23 cellular contexts compared by ENCODE assay signal in genomic region chr2:196251132-196251531, GRCh38.
DNase-seq lines count a peak whose midpoint lies in the region; ATAC-seq, FAIRE-seq and TF ChIP-seq lines count a peak whose summit lies in the region.
"Had no signal": no experiment of that assay in that cellular context is flagged by ENCODE, and none has a peak within 500 bp of the region (broad histone marks: within the 10 kb centered on the region; RNA-seq: fewer than 3 reads in every experiment).

No MANE protein-coding gene starts in this region.

- no peaks in the 10 kb centered on the region for H3K79me2 ChIP-seq in GM12878 (ENCODE audit: control insufficient read depth, insufficient read depth, low read length)
- H3K79me2 ChIP-seq: hepatocyte had no signal

- peak overlapping the region; percentile 38 for H3K4me3 Mint-ChIP-seq in activated naive CD4-positive, alpha-beta T cell treated with anti-CD3 and anti-CD28 coated beads, Interleukin-2, amount 50 U/mL, for 24 hours
- no peak overlapping the region for H3K4me3 Mint-ChIP-seq in activated B cell treated with CpG ODN at 0.5 μM for 24 hours
- peak overlapping the region; percentile 2 to 31 for H3K4me3 Mint-ChIP-seq in stimulated activated naive CD8-positive, alpha-beta T cell treated with anti-CD3 and anti-CD28 coated beads, Interleukin-15, amount 100 ng/mL, for 72 hours
- H3K4me3 Mint-ChIP-seq: mesothelial cell of epicardium had no signal

- H3K27me3 Mint-ChIP-seq in activated naive CD4-positive, alpha-beta T cell treated with anti-CD3 and anti-CD28 coated beads, Interleukin-2, amount 50 U/mL, for 24 hours = no peaks in the 10 kb centered on the region
- H3K27me3 Mint-ChIP-seq in activated B cell treated with CpG ODN at 0.5 μM for 24 hours = no peaks in the 10 kb centered on the region
- no peaks in the 10 kb centered on the region for H3K27me3 Mint-ChIP-seq in stimulated activated naive CD8-positive, alpha-beta T cell treated with anti-CD3 and anti-CD28 coated beads, Interleukin-15, amount 100 ng/mL, for 72 hours

- H3K27ac Mint-ChIP-seq in activated naive CD4-positive, alpha-beta T cell treated with anti-CD3 and anti-CD28 coated beads, Interleukin-2, amount 50 U/mL, for 24 hours = peak overlapping the region; percentile 97
- H3K27ac Mint-ChIP-seq in activated B cell treated with CpG ODN at 0.5 μM for 24 hours = peak overlapping the region; percentile 50
- H3K27ac Mint-ChIP-seq in stimulated activated naive CD8-positive, alpha-beta T cell treated with anti-CD3 and anti-CD28 coated beads, Interleukin-15, amount 100 ng/mL, for 72 hours = peak overlapping the region in 1 of 2 donors; percentile 80

- no TSS peak for BruUV-seq in GM12878 (replicated peaks; lab: Mats Ljungman, UMichigan)

- FAIRE-seq in GM12878 (lab: Jason Lieb, UNC) = no peak
- FAIRE-seq: HTR-8/SVneo had no signal

- H3K9ac ChIP-seq in GM12878 (ENCODE audit: control insufficient read depth, insufficient read depth, low read length) = no peak overlapping the region
- H3K9ac ChIP-seq: GM23248 had no signal

- peaks cover 14% of the 10 kb centered on the region for H3K9me3 Mint-ChIP-seq in activated naive CD4-positive, alpha-beta T cell treated with anti-CD3 and anti-CD28 coated beads, Interleukin-2, amount 50 U/mL, for 24 hours
- no peaks in the 10 kb centered on the region for H3K9me3 Mint-ChIP-seq in activated B cell treated with CpG ODN at 0.5 μM for 24 hours
- peaks cover 15 to 16% of the 10 kb centered on the region in 2 donors for H3K9me3 Mint-ChIP-seq in stimulated activated naive CD8-positive, alpha-beta T cell treated with anti-CD3 and anti-CD28 coated beads, Interleukin-15, amount 100 ng/mL, for 72 hours
- H3K9me3 Mint-ChIP-seq: mesothelial cell of epicardium had no signal

- H3K9me3 ChIP-seq in GM12878 (replicated peaks; ENCODE audit: control insufficient read depth, insufficient read depth, low read length) = no peaks in the 10 kb centered on the region
- H3K9me3 ChIP-seq: body of pancreas, left lung, testis had no signal

- DNase-seq in activated naive CD4-positive, alpha-beta T cell treated with Interleukin-2 at 50 U/mL for 16 hours = no peak
- DNase-seq in activated B cell treated with CpG ODN at 0.5 μM for 24 hours = no peak
- DNase-seq in GM12878 (ENCODE audit: low read depth, low spot score) = no peak
- no peak for DNase-seq in stimulated activated naive CD8-positive, alpha-beta T cell treated with anti-CD3 and anti-CD28 coated beads, Interleukin-15, amount 100 ng/mL, for 72 hours
- no peak for DNase-seq in GM19238 (ENCODE audit: insufficient read length, low spot score)
- DNase-seq in G401 (ENCODE audit: low spot score) = no peak
- DNase-seq: activated CD4-positive, CD25-positive, alpha-beta regulatory T cell treated with anti-CD3 and anti-CD28 coated beads, Interleukin-2, amount 50 U/mL, for 72 hours; activated CD8-positive, alpha-beta memory T cell treated with anti-CD3 and anti-CD28 coated beads, Interleukin-2, amount 50 U/mL, for 4 hours; body of pancreas; effector CD8-positive, alpha-beta T cell; erythroblast; foreskin fibroblast; GM23248; left lung; NCI-H2171 treated with DMSO at 0.1 percent for 48 hours; posterior cingulate gyrus; testis had no signal

- SMC1A ChIA-PET in GM12878 (lab: Charles Lee; ENCODE audit: uncharacterized antibody, unreplicated experiment) = interaction anchor here (0.8 to 5.1 kb wide), 6 partner anchors 11 to 75 kb away, joined by 5 to 29 read pairs (median 12); no protein-coding TSS in a partner anchor

- peaks cover 0 to 7% of the 10 kb centered on the region in 2 experiments; a peak in 2 of 4 replicates for H3K36me3 ChIP-seq in GM12878 (ENCODE audit: control insufficient read depth in 2 of 2, insufficient read depth in 2 of 2, low read length in 1 of 2)
- H3K36me3 ChIP-seq: left lung had no signal

- no peak for TF ChIP-seq POLR2A in GM12878 (IDR thresholded peaks at IDR 0.05; ENCODE audit: low read depth, low read length)

- H3K27ac ChIP-seq in GM12878 (ENCODE audit: control insufficient read depth, insufficient read depth) = no peak overlapping the region
- H3K27ac ChIP-seq: body of pancreas, GM23248, testis had no signal

- TF ChIP-seq RAD21 in GM12878 (IDR thresholded peaks at IDR 0.05; ENCODE audit: insufficient read depth, low read depth, low read length) = no peak

- H3K27me3 ChIP-seq in GM12878 (replicated peaks in 1 of 2; ENCODE audit: control insufficient read depth in 2 of 2, insufficient read depth in 2 of 2, low read length in 1 of 2) = no peaks in the 10 kb centered on the region
- H3K27me3 ChIP-seq: body of pancreas, hepatocyte, left lung, testis had no signal

- H3K36me3 Mint-ChIP-seq in activated naive CD4-positive, alpha-beta T cell treated with anti-CD3 and anti-CD28 coated beads, Interleukin-2, amount 50 U/mL, for 24 hours = peaks cover 10% of the 10 kb centered on the region
- H3K36me3 Mint-ChIP-seq in activated B cell treated with CpG ODN at 0.5 μM for 24 hours (ENCODE audit: low read depth) = no peaks in the 10 kb centered on the region

- peaks cover 78% of the 10 kb centered on the region for H3K4me1 Mint-ChIP-seq in activated naive CD4-positive, alpha-beta T cell treated with anti-CD3 and anti-CD28 coated beads, Interleukin-2, amount 50 U/mL, for 24 hours
- peaks cover 63% of the 10 kb centered on the region for H3K4me1 Mint-ChIP-seq in activated B cell treated with CpG ODN at 0.5 μM for 24 hours
- H3K4me1 Mint-ChIP-seq in stimulated activated naive CD8-positive, alpha-beta T cell treated with anti-CD3 and anti-CD28 coated beads, Interleukin-15, amount 100 ng/mL, for 72 hours = peaks cover 74% of the 10 kb centered on the region

- POLR2A ChIA-PET in activated B cell treated with CpG ODN at 0.5 μM for 24 hours (lab: Charles Lee) = interaction anchor here (1.4 to 1.9 kb wide), 2 partner anchors 10 to 80 kb away, joined by 6 to 8 read pairs; partner anchors contain the start of gene STK17B
- POLR2A ChIA-PET in GM12878 (lab: Charles Lee) = no interaction called here

- H3K4me1 ChIP-seq in GM12878 (ENCODE audit: control insufficient read depth, insufficient read depth, low read length) = peaks cover 4% of the 10 kb centered on the region
- H3K4me1 ChIP-seq: body of pancreas, testis had no signal

- CTCF ChIA-PET in activated B cell treated with CpG ODN at 0.5 μM for 24 hours (lab: Charles Lee) (interaction anchor here (1.2 kb wide), 1 partner anchor 9 kb away, joined by 4 read pairs; no protein-coding TSS in a partner anchor), GM12878 (lab: Yijun Ruan, JAX) (interaction anchor here (1.0 to 2.6 kb wide), 2 partner anchors 10 to 203 kb away, joined by 3 to 9 read pairs; no protein-coding TSS in a partner anchor)

- H2AFZ ChIP-seq in GM12878 (ENCODE audit: control insufficient read depth, low read depth, low read length) = no peak overlapping the region
- H2AFZ ChIP-seq: GM23248, hepatocyte had no signal

- TF ChIP-seq EP300 in GM12878 (IDR thresholded peaks at IDR 0.05; ENCODE audit: borderline replicate concordance in 1 of 2, control insufficient read depth in 1 of 2, low read depth in 2 of 2, low read length in 2 of 2) = no peak

- no peaks in the 10 kb centered on the region for H4K20me1 ChIP-seq in GM12878 (ENCODE audit: control insufficient read depth, insufficient read depth)

- WGBS in GM12878 (ENCODE audit: insufficient coverage, insufficient replicate concordance, low lambda C conversion rate, missing lambda C conversion rate) = 74% methylated on average over 3 of the region's 3 CpGs

- ATAC-seq in activated B cell treated with CpG ODN at 0.5 μM for 24 hours (ENCODE audit: low read depth) = no peak
- no peak for ATAC-seq in GM12878
- ATAC-seq in stimulated activated naive CD8-positive, alpha-beta T cell treated with anti-CD3 and anti-CD28 coated beads, Interleukin-15, amount 100 ng/mL, for 72 hours = no peak
- ATAC-seq in GM21423 (IDR thresholded peaks at IDR 0.05; ENCODE audit: unreplicated experiment) = no peak
- ATAC-seq: body of pancreas, left lung, sciatic nerve had no signal

- no peak overlapping the region for H3K4me3 ChIP-seq in GM12878
- H3K4me3 ChIP-seq: body of pancreas, GM23248, hepatocyte, left lung, testis had no signal

- TF ChIP-seq CTCF in activated B cell treated with CpG ODN at 0.5 μM for 24 hours (IDR thresholded peaks at IDR 0.05) (no peak), GM12878 (IDR thresholded peaks at IDR 0.05 in 2 of 3, conservative IDR thresholded peaks at IDR 0.05 in 1 of 3; ENCODE audit: control insufficient read depth in 2 of 3, extremely low read depth in 1 of 3, insufficient read depth in 1 of 3, low read depth in 3 of 3, low read length in 3 of 3) (no peak)

- in situ Hi-C loops in GM12878 (cut with MboI) = loop anchor here (25.0 kb wide), 1 partner anchor 89 kb away; the partner anchor contains the start of gene STK17B
- in situ Hi-C loops in G401 (cut with HindIII; ENCODE audit: low sequenced_read_pairs) = no loop called here

- intact Hi-C loops in activated B cell treated with CpG ODN at 0.5 μM for 24 hours (cut with micrococcal nuclease) = no loop called here
- intact Hi-C loops in GM12878 (cut with micrococcal nuclease; ENCODE audit: unreplicated experiment) = no loop called here

- no peak overlapping the region for H3K4me2 ChIP-seq in GM12878 (ENCODE audit: control insufficient read depth, insufficient read depth)
- H3K4me2 ChIP-seq: hepatocyte had no signal

- RAD21 ChIA-PET in GM12878 (lab: Charles Lee; ENCODE audit: unreplicated experiment) = interaction anchor here (0.7 to 2.6 kb wide), 4 partner anchors 11 to 68 kb away, joined by 3 to 8 read pairs (median 3); no protein-coding TSS in a partner anchor

TF ChIP-seq in GM12878, 131 proteins besides CTCF, POLR2A, EP300 and RAD21:
- TF ChIP-seq STAT1 (conservative IDR thresholded peaks at IDR 0.05) = no peak
- TF ChIP-seq ZSCAN29 (IDR thresholded peaks at IDR 0.05) = no peak
- peak; percentile 55 for TF ChIP-seq ATF7 (IDR thresholded peaks at IDR 0.05; ENCODE audit: low read depth)
- TF ChIP-seq ZNF207 (IDR thresholded peaks at IDR 0.05; ENCODE audit: borderline replicate concordance) = no peak
